1 cellular context compared by ENCODE assay signal in genomic region chr9:37120840-37121335, GRCh38.
A peak's percentile ranks its signal among the peaks of the same experiment; 100 is the strongest.
TF ChIP-seq lines count a peak whose summit lies in the region.
"Not testable (repeated sequence)": the region's sequence is repeated elsewhere in the genome, so short reads cannot be mapped to it uniquely, and the experiment has no call there.

No MANE protein-coding gene starts in this region.

TF ChIP-seq in K562, 482 proteins besides CTCF, POLR2A, EP300 and RAD21 (continued from another document):
- TF ChIP-seq ZNF217 (CRISPR knock-in tag; IDR thresholded peaks at IDR 0.05) (0 out of 2 replicates have a peak, but pooled peaks have one; percentile 18), XRCC5 (IDR thresholded peaks at IDR 0.05; ENCODE audit: low read depth, low read length) (0 out of 2 replicates have a peak, but pooled peaks have one; percentile 34), KAT7 (CRISPR knock-in tag; IDR thresholded peaks at IDR 0.05; ENCODE audit: borderline replicate concordance) (0 out of 2 replicates have a peak, but pooled peaks have one; percentile 37), ZFX (CRISPR knock-in tag; IDR thresholded peaks at IDR 0.05) (peak; percentile 22), BRCA1 (CRISPR knock-in tag; IDR thresholded peaks at IDR 0.05) (peak; percentile 94; the same call in 1 of the 2 replicates), ZBTB1 (CRISPR knock-in tag; IDR thresholded peaks at IDR 0.05; ENCODE audit: borderline replicate concordance, low read depth) (0 out of 2 replicates have a peak, but pooled peaks have one; percentile 51), POLR2G (IDR thresholded peaks at IDR 0.05; ENCODE audit: low read depth, low read length) (peak; percentile 82), SUPT5H (IDR thresholded peaks at IDR 0.05) (peak; percentile 45; the same call in 1 of the 2 replicates), TGIF2 (CRISPR knock-in tag; IDR thresholded peaks at IDR 0.05) (0 out of 2 replicates have a peak, but pooled peaks have one; percentile 59), KDM4B (IDR thresholded peaks at IDR 0.05; ENCODE audit: borderline replicate concordance in 2 of 2, low read depth in 1 of 2) (0 out of 4 replicates have a peak, but pooled peaks of 1 of the 2 experiments have one; percentile 20), ZNF232 (CRISPR knock-in tag; IDR thresholded peaks at IDR 0.05) (peak; percentile 1; the same call in 1 of the 2 replicates), ZFP91 (CRISPR knock-in tag; IDR thresholded peaks at IDR 0.05) (peak; percentile 9; the same call in 1 of the 2 replicates), LCOR (CRISPR knock-in tag; IDR thresholded peaks at IDR 0.05) (0 out of 2 replicates have a peak, but pooled peaks have one; percentile 56), FOXK1 (CRISPR knock-in tag; IDR thresholded peaks at IDR 0.05; ENCODE audit: borderline replicate concordance) (0 out of 2 replicates have a peak, but pooled peaks have one; percentile 8), NR2C2 (CRISPR knock-in tag; IDR thresholded peaks at IDR 0.05) (0 out of 2 replicates have a peak, but pooled peaks have one; percentile 5), RBFOX2 (IDR thresholded peaks at IDR 0.05; ENCODE audit: low read depth, low read length) (peak; percentile 80), SRSF3 (IDR thresholded peaks at IDR 0.05; ENCODE audit: insufficient read depth, low read length) (0 out of 2 replicates have a peak, but pooled peaks have one; percentile 13), CHD1 (IDR thresholded peaks at IDR 0.05; ENCODE audit: low read length) (peak; percentile 65), FIP1L1 (IDR thresholded peaks at IDR 0.05; ENCODE audit: low read depth, low read length, poor library complexity, severe bottlenecking) (peak; percentile 2), RBBP5 (IDR thresholded peaks at IDR 0.05; ENCODE audit: borderline replicate concordance, insufficient read depth, low read length, poor library complexity, severe bottlenecking) (peak; percentile 79), IRF1 (CRISPR knock-in tag; IDR thresholded peaks at IDR 0.05; ENCODE audit: borderline replicate concordance) (peak; percentile 20; the same call in 1 of the 2 replicates), TFAP4 (CRISPR knock-in tag; IDR thresholded peaks at IDR 0.05; ENCODE audit: borderline replicate concordance) (peak; percentile 6; the same call in 1 of the 2 replicates), HMGXB4 (CRISPR knock-in tag; IDR thresholded peaks at IDR 0.05) (peak; percentile 88; the same call in 1 of the 2 replicates)
- not testable (repeated sequence) for TF ChIP-seq BRCA1 (IDR thresholded peaks at IDR 0.05); NR2C2 (tag; IDR thresholded peaks at IDR 0.05)
- TF ChIP-seq, protein P1, sequence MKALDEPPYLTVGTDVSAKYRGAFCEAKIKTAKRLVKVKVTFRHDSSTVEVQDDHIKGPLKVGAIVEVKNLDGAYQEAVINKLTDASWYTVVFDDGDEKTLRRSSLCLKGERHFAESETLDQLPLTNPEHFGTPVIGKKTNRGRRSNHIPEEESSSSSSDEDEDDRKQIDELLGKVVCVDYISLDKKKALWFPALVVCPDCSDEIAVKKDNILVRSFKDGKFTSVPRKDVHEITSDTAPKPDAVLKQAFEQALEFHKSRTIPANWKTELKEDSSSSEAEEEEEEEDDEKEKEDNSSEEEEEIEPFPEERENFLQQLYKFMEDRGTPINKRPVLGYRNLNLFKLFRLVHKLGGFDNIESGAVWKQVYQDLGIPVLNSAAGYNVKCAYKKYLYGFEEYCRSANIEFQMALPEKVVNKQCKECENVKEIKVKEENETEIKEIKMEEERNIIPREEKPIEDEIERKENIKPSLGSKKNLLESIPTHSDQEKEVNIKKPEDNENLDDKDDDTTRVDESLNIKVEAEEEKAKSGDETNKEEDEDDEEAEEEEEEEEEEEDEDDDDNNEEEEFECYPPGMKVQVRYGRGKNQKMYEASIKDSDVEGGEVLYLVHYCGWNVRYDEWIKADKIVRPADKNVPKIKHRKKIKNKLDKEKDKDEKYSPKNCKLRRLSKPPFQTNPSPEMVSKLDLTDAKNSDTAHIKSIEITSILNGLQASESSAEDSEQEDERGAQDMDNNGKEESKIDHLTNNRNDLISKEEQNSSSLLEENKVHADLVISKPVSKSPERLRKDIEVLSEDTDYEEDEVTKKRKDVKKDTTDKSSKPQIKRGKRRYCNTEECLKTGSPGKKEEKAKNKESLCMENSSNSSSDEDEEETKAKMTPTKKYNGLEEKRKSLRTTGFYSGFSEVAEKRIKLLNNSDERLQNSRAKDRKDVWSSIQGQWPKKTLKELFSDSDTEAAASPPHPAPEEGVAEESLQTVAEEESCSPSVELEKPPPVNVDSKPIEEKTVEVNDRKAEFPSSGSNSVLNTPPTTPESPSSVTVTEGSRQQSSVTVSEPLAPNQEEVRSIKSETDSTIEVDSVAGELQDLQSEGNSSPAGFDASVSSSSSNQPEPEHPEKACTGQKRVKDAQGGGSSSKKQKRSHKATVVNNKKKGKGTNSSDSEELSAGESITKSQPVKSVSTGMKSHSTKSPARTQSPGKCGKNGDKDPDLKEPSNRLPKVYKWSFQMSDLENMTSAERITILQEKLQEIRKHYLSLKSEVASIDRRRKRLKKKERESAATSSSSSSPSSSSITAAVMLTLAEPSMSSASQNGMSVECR (CRISPR knock-in tag; IDR thresholded peaks at IDR 0.05): peak; percentile 77
- TF ChIP-seq, protein P2, sequence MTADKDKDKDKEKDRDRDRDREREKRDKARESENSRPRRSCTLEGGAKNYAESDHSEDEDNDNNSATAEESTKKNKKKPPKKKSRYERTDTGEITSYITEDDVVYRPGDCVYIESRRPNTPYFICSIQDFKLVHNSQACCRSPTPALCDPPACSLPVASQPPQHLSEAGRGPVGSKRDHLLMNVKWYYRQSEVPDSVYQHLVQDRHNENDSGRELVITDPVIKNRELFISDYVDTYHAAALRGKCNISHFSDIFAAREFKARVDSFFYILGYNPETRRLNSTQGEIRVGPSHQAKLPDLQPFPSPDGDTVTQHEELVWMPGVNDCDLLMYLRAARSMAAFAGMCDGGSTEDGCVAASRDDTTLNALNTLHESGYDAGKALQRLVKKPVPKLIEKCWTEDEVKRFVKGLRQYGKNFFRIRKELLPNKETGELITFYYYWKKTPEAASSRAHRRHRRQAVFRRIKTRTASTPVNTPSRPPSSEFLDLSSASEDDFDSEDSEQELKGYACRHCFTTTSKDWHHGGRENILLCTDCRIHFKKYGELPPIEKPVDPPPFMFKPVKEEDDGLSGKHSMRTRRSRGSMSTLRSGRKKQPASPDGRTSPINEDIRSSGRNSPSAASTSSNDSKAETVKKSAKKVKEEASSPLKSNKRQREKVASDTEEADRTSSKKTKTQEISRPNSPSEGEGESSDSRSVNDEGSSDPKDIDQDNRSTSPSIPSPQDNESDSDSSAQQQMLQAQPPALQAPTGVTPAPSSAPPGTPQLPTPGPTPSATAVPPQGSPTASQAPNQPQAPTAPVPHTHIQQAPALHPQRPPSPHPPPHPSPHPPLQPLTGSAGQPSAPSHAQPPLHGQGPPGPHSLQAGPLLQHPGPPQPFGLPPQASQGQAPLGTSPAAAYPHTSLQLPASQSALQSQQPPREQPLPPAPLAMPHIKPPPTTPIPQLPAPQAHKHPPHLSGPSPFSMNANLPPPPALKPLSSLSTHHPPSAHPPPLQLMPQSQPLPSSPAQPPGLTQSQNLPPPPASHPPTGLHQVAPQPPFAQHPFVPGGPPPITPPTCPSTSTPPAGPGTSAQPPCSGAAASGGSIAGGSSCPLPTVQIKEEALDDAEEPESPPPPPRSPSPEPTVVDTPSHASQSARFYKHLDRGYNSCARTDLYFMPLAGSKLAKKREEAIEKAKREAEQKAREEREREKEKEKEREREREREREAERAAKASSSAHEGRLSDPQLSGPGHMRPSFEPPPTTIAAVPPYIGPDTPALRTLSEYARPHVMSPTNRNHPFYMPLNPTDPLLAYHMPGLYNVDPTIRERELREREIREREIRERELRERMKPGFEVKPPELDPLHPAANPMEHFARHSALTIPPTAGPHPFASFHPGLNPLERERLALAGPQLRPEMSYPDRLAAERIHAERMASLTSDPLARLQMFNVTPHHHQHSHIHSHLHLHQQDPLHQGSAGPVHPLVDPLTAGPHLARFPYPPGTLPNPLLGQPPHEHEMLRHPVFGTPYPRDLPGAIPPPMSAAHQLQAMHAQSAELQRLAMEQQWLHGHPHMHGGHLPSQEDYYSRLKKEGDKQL (CRISPR knock-in tag; IDR thresholded peaks at IDR 0.05; ENCODE audit: borderline replicate concordance): peak; percentile 69; the same call in 1 of the 2 replicates
- TF ChIP-seq, protein P3, sequence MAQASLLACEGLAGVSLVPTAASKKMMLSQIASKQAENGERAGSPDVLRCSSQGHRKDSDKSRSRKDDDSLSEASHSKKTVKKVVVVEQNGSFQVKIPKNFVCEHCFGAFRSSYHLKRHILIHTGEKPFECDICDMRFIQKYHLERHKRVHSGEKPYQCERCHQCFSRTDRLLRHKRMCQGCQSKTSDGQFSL (CRISPR knock-in tag; IDR thresholded peaks at IDR 0.05): peak; percentile 46
- TF ChIP-seq, protein P3 (tag; IDR thresholded peaks at IDR 0.05): not testable (repeated sequence)
- TF ChIP-seq, protein P4, sequence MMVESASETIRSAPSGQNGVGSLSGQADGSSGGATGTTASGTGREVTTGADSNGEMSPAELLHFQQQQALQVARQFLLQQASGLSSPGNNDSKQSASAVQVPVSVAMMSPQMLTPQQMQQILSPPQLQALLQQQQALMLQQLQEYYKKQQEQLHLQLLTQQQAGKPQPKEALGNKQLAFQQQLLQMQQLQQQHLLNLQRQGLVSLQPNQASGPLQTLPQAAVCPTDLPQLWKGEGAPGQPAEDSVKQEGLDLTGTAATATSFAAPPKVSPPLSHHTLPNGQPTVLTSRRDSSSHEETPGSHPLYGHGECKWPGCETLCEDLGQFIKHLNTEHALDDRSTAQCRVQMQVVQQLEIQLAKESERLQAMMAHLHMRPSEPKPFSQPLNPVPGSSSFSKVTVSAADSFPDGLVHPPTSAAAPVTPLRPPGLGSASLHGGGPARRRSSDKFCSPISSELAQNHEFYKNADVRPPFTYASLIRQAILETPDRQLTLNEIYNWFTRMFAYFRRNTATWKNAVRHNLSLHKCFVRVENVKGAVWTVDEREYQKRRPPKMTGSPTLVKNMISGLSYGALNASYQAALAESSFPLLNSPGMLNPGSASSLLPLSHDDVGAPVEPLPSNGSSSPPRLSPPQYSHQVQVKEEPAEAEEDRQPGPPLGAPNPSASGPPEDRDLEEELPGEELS (CRISPR knock-in tag; IDR thresholded peaks at IDR 0.05; ENCODE audit: borderline replicate concordance): 0 out of 2 replicates have a peak, but pooled peaks have one; percentile 5
- TF ChIP-seq, protein P5, sequence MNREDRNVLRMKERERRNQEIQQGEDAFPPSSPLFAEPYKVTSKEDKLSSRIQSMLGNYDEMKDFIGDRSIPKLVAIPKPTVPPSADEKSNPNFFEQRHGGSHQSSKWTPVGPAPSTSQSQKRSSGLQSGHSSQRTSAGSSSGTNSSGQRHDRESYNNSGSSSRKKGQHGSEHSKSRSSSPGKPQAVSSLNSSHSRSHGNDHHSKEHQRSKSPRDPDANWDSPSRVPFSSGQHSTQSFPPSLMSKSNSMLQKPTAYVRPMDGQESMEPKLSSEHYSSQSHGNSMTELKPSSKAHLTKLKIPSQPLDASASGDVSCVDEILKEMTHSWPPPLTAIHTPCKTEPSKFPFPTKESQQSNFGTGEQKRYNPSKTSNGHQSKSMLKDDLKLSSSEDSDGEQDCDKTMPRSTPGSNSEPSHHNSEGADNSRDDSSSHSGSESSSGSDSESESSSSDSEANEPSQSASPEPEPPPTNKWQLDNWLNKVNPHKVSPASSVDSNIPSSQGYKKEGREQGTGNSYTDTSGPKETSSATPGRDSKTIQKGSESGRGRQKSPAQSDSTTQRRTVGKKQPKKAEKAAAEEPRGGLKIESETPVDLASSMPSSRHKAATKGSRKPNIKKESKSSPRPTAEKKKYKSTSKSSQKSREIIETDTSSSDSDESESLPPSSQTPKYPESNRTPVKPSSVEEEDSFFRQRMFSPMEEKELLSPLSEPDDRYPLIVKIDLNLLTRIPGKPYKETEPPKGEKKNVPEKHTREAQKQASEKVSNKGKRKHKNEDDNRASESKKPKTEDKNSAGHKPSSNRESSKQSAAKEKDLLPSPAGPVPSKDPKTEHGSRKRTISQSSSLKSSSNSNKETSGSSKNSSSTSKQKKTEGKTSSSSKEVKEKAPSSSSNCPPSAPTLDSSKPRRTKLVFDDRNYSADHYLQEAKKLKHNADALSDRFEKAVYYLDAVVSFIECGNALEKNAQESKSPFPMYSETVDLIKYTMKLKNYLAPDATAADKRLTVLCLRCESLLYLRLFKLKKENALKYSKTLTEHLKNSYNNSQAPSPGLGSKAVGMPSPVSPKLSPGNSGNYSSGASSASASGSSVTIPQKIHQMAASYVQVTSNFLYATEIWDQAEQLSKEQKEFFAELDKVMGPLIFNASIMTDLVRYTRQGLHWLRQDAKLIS (CRISPR knock-in tag; IDR thresholded peaks at IDR 0.05): 0 out of 2 replicates have a peak, but pooled peaks have one; percentile 34
